In the genomic region with DNA sequence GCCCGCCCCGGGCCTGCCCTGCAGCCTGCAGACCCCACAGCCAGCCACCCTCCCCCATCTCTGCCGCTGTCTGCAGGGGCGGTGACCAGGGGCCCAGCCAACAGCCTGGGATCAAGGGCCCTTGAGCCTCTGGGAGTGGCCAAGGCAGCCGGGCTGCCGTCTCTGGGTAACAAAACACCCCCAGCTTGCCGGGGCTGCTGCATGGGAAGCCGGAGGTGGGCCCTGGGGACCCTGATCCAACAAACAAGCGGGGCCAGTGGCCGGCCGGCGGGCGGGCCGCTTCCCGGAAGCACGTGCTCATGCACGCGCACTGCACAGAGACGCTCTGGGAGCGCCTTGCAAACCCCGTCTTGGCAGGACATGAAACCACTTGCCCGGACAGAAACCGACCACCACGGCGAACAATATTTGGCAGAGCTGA, we compare ENCODE assay signal across 1 cellular context.
TF ChIP-seq lines count a peak whose summit lies in the region.

No MANE protein-coding gene starts in this region.

TF ChIP-seq in endothelial cell of umbilical vein, 7 proteins besides CTCF, POLR2A, EP300 and RAD21:
- no peak for TF ChIP-seq FOS (IDR thresholded peaks at IDR 0.05; ENCODE audit: borderline replicate concordance, insufficient read depth, low read length)
- TF ChIP-seq, protein P1, sequence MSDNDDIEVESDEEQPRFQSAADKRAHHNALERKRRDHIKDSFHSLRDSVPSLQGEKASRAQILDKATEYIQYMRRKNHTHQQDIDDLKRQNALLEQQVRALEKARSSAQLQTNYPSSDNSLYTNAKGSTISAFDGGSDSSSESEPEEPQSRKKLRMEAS (IDR thresholded peaks at IDR 0.05; ENCODE audit: insufficient read depth, insufficient read length): peak; percentile 74
